12 cellular contexts compared by ENCODE assay signal in the genomic region with DNA sequence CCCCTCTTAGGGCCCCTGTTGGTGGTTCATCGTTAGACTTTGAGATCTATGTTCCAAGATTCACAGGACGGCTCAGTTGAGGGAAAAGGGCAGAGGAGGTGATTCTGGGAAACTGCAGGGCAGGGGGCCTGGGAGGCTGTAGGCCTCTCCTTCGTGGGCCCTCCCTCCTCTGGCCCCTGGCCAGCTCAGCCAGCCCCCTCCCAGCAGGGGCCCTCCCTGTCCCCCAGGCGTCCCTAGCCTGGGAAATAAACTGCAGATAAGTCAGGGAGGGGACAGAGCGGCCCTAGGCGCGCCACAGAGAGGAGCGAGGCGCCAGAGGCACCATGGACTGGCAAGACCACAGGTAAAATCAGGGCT. TPM values are rescaled to one million over a fixed set of nuclear protein-coding genes. Genes with fewer than 3 reads are reported as not detected.
DNase-seq lines count a peak whose midpoint lies in the region; ATAC-seq and TF ChIP-seq lines count a peak whose summit lies in the region.
"Had no signal": no experiment of that assay in that cellular context is flagged by ENCODE, and none has a peak within 500 bp of the region (broad histone marks: within the 10 kb centered on the region; RNA-seq: fewer than 3 reads in every experiment).

No MANE protein-coding gene starts in this region.

- TF ChIP-seq POLR2A in stomach (IDR thresholded peaks at IDR 0.05): no peak

- H3K36me3 Mint-ChIP-seq in naive thymus-derived CD4-positive, alpha-beta T cell: peaks cover 0 to 5% (median 4%) of the 10 kb centered on the region in 5 donors

- CTCF ChIA-PET in HEK293 (lab: Yijun Ruan, JAX) (no interaction called here), mammary epithelial cell (lab: Charles Lee; ENCODE audit: low non-redundant PET) (no interaction called here)
- CTCF ChIA-PET in naive thymus-derived CD4-positive, alpha-beta T cell (lab: Charles Lee): no interaction called here

- ATAC-seq in naive thymus-derived CD4-positive, alpha-beta T cell: no peak
- no peak for ATAC-seq in GM18867 (IDR thresholded peaks at IDR 0.05; ENCODE audit: unreplicated experiment)

- no peak overlapping the region for H3K27ac Mint-ChIP-seq in naive thymus-derived CD4-positive, alpha-beta T cell
- H3K27ac Mint-ChIP-seq: activated CD4-positive, alpha-beta memory T cell treated with anti-CD3 and anti-CD28 coated beads for 36 hours had no signal

- DNase-seq in mammary epithelial cell (no peak), left kidney (ENCODE audit: low read depth, low spot score) (peak; percentile 36), stomach (no peak), T1000 (lab: John Stamatoyannopoulos, UW) (no peak), ecto neural progenitor cell (ENCODE audit: low spot score) (no peak)
- DNase-seq in naive thymus-derived CD4-positive, alpha-beta T cell: no peak
- DNase-seq: activated naive CD4-positive, alpha-beta T cell treated with Interleukin-2 at 50 U/mL for 16 hours; T-helper 2 cell had no signal

- H3K79me2 ChIP-seq in mammary epithelial cell (ENCODE audit: insufficient read depth, low read length): no peaks in the 10 kb centered on the region

- H3K36me3 ChIP-seq in HEK293 (ENCODE audit: control insufficient read depth in 2 of 2, insufficient read depth in 1 of 2, low read length in 2 of 2): no peaks in the 10 kb centered on the region
- no peaks in the 10 kb centered on the region for H3K36me3 ChIP-seq in mammary epithelial cell (ENCODE audit: insufficient read depth, low read length)
- peaks cover 36 to 51% (median 47%) of the 10 kb centered on the region in 4 donors for H3K36me3 ChIP-seq in stomach
- H3K36me3 ChIP-seq in naive thymus-derived CD4-positive, alpha-beta T cell (ENCODE audit: control insufficient read depth in 2 of 3, insufficient read depth in 3 of 3, low read length in 3 of 3): no peaks in the 10 kb centered on the region

- H3K4me2 ChIP-seq in mammary epithelial cell (ENCODE audit: insufficient read depth, low read depth, low read length): peak overlapping the region; percentile 33

- in situ Hi-C loops in mammary epithelial cell (cut with MboI; ENCODE audit: low sequenced_read_pairs in 2 of 2): no loop called here

- H3K4me1 ChIP-seq in HEK293 (ENCODE audit: control insufficient read depth, insufficient read depth, low read length) (peaks cover 17% of the 10 kb centered on the region), mammary epithelial cell (ENCODE audit: insufficient read depth, low read length) (peaks cover 21% of the 10 kb centered on the region), stomach (peaks cover 50 to 88% (median 60%) of the 10 kb centered on the region in 4 donors)
- H3K4me1 ChIP-seq in naive thymus-derived CD4-positive, alpha-beta T cell (ENCODE audit: control insufficient read depth in 2 of 2, insufficient read depth in 2 of 2, low read length in 2 of 2): no peaks in the 10 kb centered on the region

- H3K4me3 ChIP-seq in HEK293 (ENCODE audit: low read depth, low read length) (no peak overlapping the region), mammary epithelial cell (replicated peaks in 1 of 3; ENCODE audit: insufficient read depth in 1 of 3, low read depth in 2 of 3, low read length in 3 of 3) (no peak overlapping the region), stomach (peak overlapping the region in 3 of 4 donors; percentile 13 to 27 (median 25))
- H3K4me3 ChIP-seq in naive thymus-derived CD4-positive, alpha-beta T cell (ENCODE audit: low read length): no peak overlapping the region

- H3K4me3 Mint-ChIP-seq in naive thymus-derived CD4-positive, alpha-beta T cell: no peak overlapping the region
- H3K4me3 Mint-ChIP-seq: activated CD4-positive, alpha-beta memory T cell treated with anti-CD3 and anti-CD28 coated beads for 36 hours had no signal

- H3K27me3 ChIP-seq in mammary epithelial cell (ENCODE audit: insufficient read depth, low read length) (no peaks in the 10 kb centered on the region), stomach (no peaks in the 10 kb centered on the region)
- no peaks in the 10 kb centered on the region for H3K27me3 ChIP-seq in naive thymus-derived CD4-positive, alpha-beta T cell (ENCODE audit: control insufficient read depth in 2 of 2, insufficient read depth in 2 of 2, low read length in 2 of 2)

- H2AFZ ChIP-seq in mammary epithelial cell (ENCODE audit: low read depth, low read length): peak overlapping the region; percentile 61

- dilution Hi-C loops in mammary epithelial cell (cut with HindIII; ENCODE audit: low sequenced_read_pairs): no loop called here

- BruUV-seq in mammary epithelial cell (replicated peaks; lab: Mats Ljungman, UMichigan): no TSS peak

- H3K9me3 ChIP-seq in HEK293 (ENCODE audit: control insufficient read depth, insufficient read depth, low read depth, low read length) (no peaks in the 10 kb centered on the region), mammary epithelial cell (replicated peaks; ENCODE audit: insufficient read depth, low read length) (peaks cover 3% of the 10 kb centered on the region), stomach (peaks cover 0 to 6% (median 0%) of the 10 kb centered on the region in 4 donors)
- H3K9me3 ChIP-seq in naive thymus-derived CD4-positive, alpha-beta T cell (ENCODE audit: control insufficient read depth in 2 of 3, low read length in 3 of 3): no peaks in the 10 kb centered on the region

- 94% methylated on average over 2 of the region's 9 CpGs for WGBS in mammary epithelial cell (ENCODE audit: low coverage, missing lambda C conversion rate)
- WGBS in stomach, 5 donors: 30 to 47% (median 41%) methylated on average over 2 to 9 of the region's 9 CpGs

- H3K27ac ChIP-seq in HEK293 (ENCODE audit: extremely low read depth, low read depth, low read length) (no peak overlapping the region), mammary epithelial cell (ENCODE audit: insufficient read depth, low read depth, low read length) (no peak overlapping the region), stomach (peak overlapping the region; percentile 90 to 95 (median 91))
- H3K27ac ChIP-seq in naive thymus-derived CD4-positive, alpha-beta T cell (ENCODE audit: low read depth, low read length): no peak overlapping the region

- H3K4me1 Mint-ChIP-seq in naive thymus-derived CD4-positive, alpha-beta T cell: peaks cover 0 to 4% (median 0%) of the 10 kb centered on the region in 7 donors

- intact Hi-C loops in mammary epithelial cell (cut with micrococcal nuclease): no loop called here
- intact Hi-C loops in stomach (cut with DNase I; ENCODE audit: low total_unique reads): no loop called here
- intact Hi-C loops in naive thymus-derived CD4-positive, alpha-beta T cell (cut with micrococcal nuclease): no loop called here

- no peaks in the 10 kb centered on the region for H4K20me1 ChIP-seq in mammary epithelial cell (ENCODE audit: insufficient read depth, low read length)

- TF ChIP-seq CTCF in HEK293 (tag by site-specific recombination; IDR thresholded peaks at IDR 0.05): no peak
- TF ChIP-seq CTCF in mammary epithelial cell (conservative IDR thresholded peaks at IDR 0.05 in 1 of 2, IDR thresholded peaks at IDR 0.05 in 1 of 2; ENCODE audit: extremely low read depth in 1 of 2, insufficient read depth in 1 of 2, low read depth in 1 of 2, low read length in 2 of 2): no peak
- no peak for TF ChIP-seq CTCF in stomach (IDR thresholded peaks at IDR 0.05)

- peaks cover 0 to 9% (median 0%) of the 10 kb centered on the region in 5 donors for H3K27me3 Mint-ChIP-seq in naive thymus-derived CD4-positive, alpha-beta T cell

- no peak overlapping the region for H3K9ac ChIP-seq in mammary epithelial cell (ENCODE audit: insufficient read depth, low read length)

- POLR2A ChIA-PET in HEK293 (lab: Yijun Ruan, JAX): no interaction called here
- POLR2A ChIA-PET in naive thymus-derived CD4-positive, alpha-beta T cell (lab: Charles Lee): no interaction called here

- TF ChIP-seq EP300 in stomach (IDR thresholded peaks at IDR 0.05): no peak

- H3K9me3 Mint-ChIP-seq in naive thymus-derived CD4-positive, alpha-beta T cell: peaks cover 3 to 22% (median 16%) of the 10 kb centered on the region in 11 donors

TF ChIP-seq in HEK293, 187 proteins besides CTCF, POLR2A, EP300 and RAD21:
- TF ChIP-seq ZNF768 (tag by site-specific recombination; IDR thresholded peaks at IDR 0.05) (no peak), ZNF585B (tag by site-specific recombination; IDR thresholded peaks at IDR 0.05) (no peak), ZIC2 (tag by site-specific recombination; IDR thresholded peaks at IDR 0.05) (peak; percentile 79), ZNF561 (tag by site-specific recombination; IDR thresholded peaks at IDR 0.05; ENCODE audit: borderline replicate concordance) (no peak), ZNF211 (tag by site-specific recombination; IDR thresholded peaks at IDR 0.05; ENCODE audit: low read depth) (no peak), ZNF501 (tag by site-specific recombination; IDR thresholded peaks at IDR 0.05) (no peak)
TF ChIP-seq in HEK293: peak in this region for 1.

RNA-seq across cellular contexts. Expression of gene HIF3A, which starts 6.5 kb away (rescaled TPM):
- total RNA-seq in mammary epithelial cell (not detected), stomach (100 to 1,000 TPM in 4 of 5 donors, 10 to 100 TPM in 1; 83.2 to 235 (median 144) TPM)
- polyA plus RNA-seq in mammary epithelial cell (0.05 TPM), stomach (10 to 100 TPM; 17.6 to 22.0 (median 20.5) TPM)
- polyA minus RNA-seq in mammary epithelial cell: not detected
- not detected for total RNA-seq in naive thymus-derived CD4-positive, alpha-beta T cell
- not detected for polyA plus RNA-seq in naive thymus-derived CD4-positive, alpha-beta T cell
- total RNA-seq: activated CD4-positive, alpha-beta memory T cell treated with anti-CD3 and anti-CD28 coated beads for 36 hours had no signal
- polyA plus RNA-seq: BJ had no signal

RNA-seq across cellular contexts. Expression of gene PPP5C, which starts 43.6 kb away (rescaled TPM):
- total RNA-seq in mammary epithelial cell (10 to 100 TPM; 49.0 to 69.7 TPM), stomach (100 to 1,000 TPM in 1 of 5 donors, 10 to 100 TPM in 4; 54.5 to 124 (median 82.0) TPM)
- polyA plus RNA-seq in mammary epithelial cell (116 TPM), stomach (10 to 100 TPM; 29.6 to 39.3 (median 35.4) TPM)
- 245 TPM for polyA minus RNA-seq in mammary epithelial cell
- 100 to 1,000 TPM in 1 of 5 experiments, 10 to 100 TPM in 4; 41.4 to 107 (median 52.0) TPM for total RNA-seq in naive thymus-derived CD4-positive, alpha-beta T cell
- polyA plus RNA-seq in naive thymus-derived CD4-positive, alpha-beta T cell: 10 to 100 TPM; 17.4 to 34.8 TPM

Comparison
In these comparisons a context has a peak if more than half of its experiments do, and no peak if none do; other contexts are left out.
1. H3K27ac ChIP-seq: peak in stomach (5 of 5); none in HEK293 (single experiment), mammary epithelial cell (single experiment) and naive thymus-derived CD4-positive, alpha-beta T cell (single experiment).
2. H3K4me3 ChIP-seq: peak in stomach (3 of 4); none in HEK293 (single experiment), mammary epithelial cell (0 of 3) and naive thymus-derived CD4-positive, alpha-beta T cell (single experiment).
3. RNA of gene HIF3A, which starts 6.5 kb away (total RNA-seq): 83.2 to 235 TPM in stomach; not detected in mammary epithelial cell and not detected in naive thymus-derived CD4-positive, alpha-beta T cell; every median in the first group is over 10 times any median in the second.